Comparison of ENCODE assay signal across 9 cellular contexts in genomic region chr5:95870105-95870672, GRCh38. TPM values are rescaled to one million over a fixed set of nuclear protein-coding genes. Genes with fewer than 3 reads are reported as not detected.
DNase-seq lines count a peak whose midpoint lies in the region; ATAC-seq and TF ChIP-seq lines count a peak whose summit lies in the region.
"Had no signal": no experiment of that assay in that cellular context is flagged by ENCODE, and none has a peak within 500 bp of the region (broad histone marks: within the 10 kb centered on the region; RNA-seq: fewer than 3 reads in every experiment).

No MANE protein-coding gene starts in this region.

- peak overlapping the region in 1 of 12 donors; percentile 9 for H3K4me3 ChIP-seq in heart left ventricle

- peaks cover 0 to 62% (median 4%) of the 10 kb centered on the region in 12 donors for H3K4me1 ChIP-seq in heart left ventricle

- peak overlapping the region; percentile 98 for H3K27ac Mint-ChIP-seq in stimulated activated naive CD8-positive, alpha-beta T cell treated with anti-CD3 and anti-CD28 coated beads, Interleukin-15, Interleukin-2, amounts not matched to agents 100 ng/mL and 50 ng/mL, for 24 hours

- DNase-seq in heart left ventricle: no peak
- no peak for DNase-seq in cardiac septum (ENCODE audit: low spot score)
- peak; percentile 24 for DNase-seq in activated CD8-positive, alpha-beta memory T cell treated with anti-CD3 and anti-CD28 coated beads, Interleukin-2, amount 50 U/mL, for 24 hours (ENCODE audit: extremely low read depth)
- DNase-seq in kidney tubule cell (ENCODE audit: low spot score): peak; percentile 87
- no peak for DNase-seq in ureter (ENCODE audit: low spot score)
- DNase-seq in NCI-H1694 treated with DMSO at 0.1 percent for 48 hours (lab: John Stamatoyannopoulos, UW): no peak

- no peaks in the 10 kb centered on the region for H3K9me3 ChIP-seq in heart left ventricle

- peaks cover 76% of the 10 kb centered on the region for H3K4me1 Mint-ChIP-seq in stimulated activated naive CD8-positive, alpha-beta T cell treated with anti-CD3 and anti-CD28 coated beads, Interleukin-15, Interleukin-2, amounts not matched to agents 100 ng/mL and 50 ng/mL, for 24 hours (ENCODE audit: low read depth)

- TF ChIP-seq CTCF in heart left ventricle (IDR thresholded peaks at IDR 0.05): no peak

- peaks cover 4% of the 10 kb centered on the region for H3K9me3 Mint-ChIP-seq in stimulated activated naive CD8-positive, alpha-beta T cell treated with anti-CD3 and anti-CD28 coated beads, Interleukin-15, Interleukin-2, amounts not matched to agents 100 ng/mL and 50 ng/mL, for 24 hours

- H3K27me3 ChIP-seq in heart left ventricle: no peaks in the 10 kb centered on the region

- ATAC-seq in heart left ventricle (peak; percentile 27 to 80 (median 53)), HG03432 (IDR thresholded peaks at IDR 0.05; ENCODE audit: unreplicated experiment) (peak; percentile 72)

- peak overlapping the region; percentile 64 for H3K4me3 Mint-ChIP-seq in stimulated activated naive CD8-positive, alpha-beta T cell treated with anti-CD3 and anti-CD28 coated beads, Interleukin-15, Interleukin-2, amounts not matched to agents 100 ng/mL and 50 ng/mL, for 24 hours

- WGBS in heart left ventricle, 4 donors: 50 to 85% (median 65%) methylated on average over 1 of the region's 1 CpG

- no peak for TF ChIP-seq POLR2A in heart left ventricle (IDR thresholded peaks at IDR 0.05)

- H3K27ac ChIP-seq in heart left ventricle: peak overlapping the region in 6 of 12 donors; percentile 15 to 90 (median 39)
- H3K27ac ChIP-seq: C4-2B had no signal

- H3K36me3 ChIP-seq in heart left ventricle: no peaks in the 10 kb centered on the region

- H3K36me3 Mint-ChIP-seq in stimulated activated naive CD8-positive, alpha-beta T cell treated with anti-CD3 and anti-CD28 coated beads, Interleukin-15, Interleukin-2, amounts not matched to agents 100 ng/mL and 50 ng/mL, for 24 hours (ENCODE audit: low read depth): no peaks in the 10 kb centered on the region

- intact Hi-C loops in heart left ventricle (cut with DNase I): no loop called here
- intact Hi-C loops in cardiac septum (cut with DNase I): no loop called here

- H3K27me3 Mint-ChIP-seq in stimulated activated naive CD8-positive, alpha-beta T cell treated with anti-CD3 and anti-CD28 coated beads, Interleukin-15, Interleukin-2, amounts not matched to agents 100 ng/mL and 50 ng/mL, for 24 hours: peaks cover 3% of the 10 kb centered on the region

RNA-seq across cellular contexts. Expression of gene GLRX, which starts 47.7 kb away (rescaled TPM):
- total RNA-seq in heart left ventricle (100 to 1,000 TPM in 6 of 9 donors, 10 to 100 TPM in 3; 69.7 to 293 (median 114) TPM), cardiac septum (119 TPM), ureter (21.1 TPM)
- 100 to 1,000 TPM; 126 to 143 TPM for polyA plus RNA-seq in heart left ventricle

Comparison
In these comparisons a context has a peak if more than half of its experiments do, and no peak if none do; other contexts are left out.
1. DNase-seq: peak in activated CD8-positive, alpha-beta memory T cell treated with anti-CD3 and anti-CD28 coated beads, Interleukin-2, amount 50 U/mL, for 24 hours (single experiment) and kidney tubule cell (single experiment); none in heart left ventricle (0 of 5), cardiac septum (single experiment), ureter (single experiment) and NCI-H1694 treated with DMSO at 0.1 percent for 48 hours (single experiment).